In genomic region chr16:397135-397661, GRCh38 we compare ENCODE assay signal across 8 cellular contexts. TPM values are rescaled to one million over a fixed set of nuclear protein-coding genes. Genes with fewer than 3 reads are reported as not detected.
DNase-seq lines count a peak whose midpoint lies in the region; ATAC-seq and TF ChIP-seq lines count a peak whose summit lies in the region.

Gene NME4, plus strand, starts transcription at chr16:397199. Its CDS starts 24 bp downstream, at chr16:397223.

- CTCF ChIA-PET in activated CD4-positive, alpha-beta T cell treated with anti-CD3 and anti-CD28 coated beads, Interleukin-2, amount 10 ng/mL, durations not matched to agents 7 days and 5 days (lab: Charles Lee), result no interaction called here

- H3K4me3 Mint-ChIP-seq in activated CD4-positive, alpha-beta T cell treated with anti-CD3 and anti-CD28 coated beads, Interleukin-2, amount 10 ng/mL, durations not matched to agents 7 days and 5 days, result peak within 1 kb of the TSS; percentile 76
- peak within 1 kb of the TSS; percentile 82 to 85 for H3K4me3 Mint-ChIP-seq in stimulated activated naive CD8-positive, alpha-beta T cell treated with anti-CD3 and anti-CD28 coated beads, Interleukin-15, amount 100 ng/mL, for 72 hours

- H3K9ac ChIP-seq in OCI-LY3 (ENCODE audit: low read length), result peak within 1 kb of the TSS; percentile 83

- DNase-seq in activated CD4-positive, alpha-beta T cell treated with anti-CD3 and anti-CD28 coated beads, Interleukin-2, amount 10 ng/mL, durations not matched to agents 7 days and 5 days, result no peak
- no peak for DNase-seq in activated CD4-positive, alpha-beta T cell treated with anti-CD3 and anti-CD28 coated beads, Interleukin-2, amount 50 U/mL, for 1 hour
- DNase-seq in cardiac fibroblast (ENCODE audit: low read depth in 2 of 2), result peak; percentile 9 to 53
- no peak for DNase-seq in left colon
- peak in 1 of 2 donors; percentile 28 for DNase-seq in stimulated activated naive CD8-positive, alpha-beta T cell treated with anti-CD3 and anti-CD28 coated beads, Interleukin-15, amount 100 ng/mL, for 72 hours

- H3K4me1 Mint-ChIP-seq in activated CD4-positive, alpha-beta T cell treated with anti-CD3 and anti-CD28 coated beads, Interleukin-2, amount 10 ng/mL, durations not matched to agents 7 days and 5 days, result peaks cover 32% of the 10 kb centered on the region
- H3K4me1 Mint-ChIP-seq in stimulated activated naive CD8-positive, alpha-beta T cell treated with anti-CD3 and anti-CD28 coated beads, Interleukin-15, amount 100 ng/mL, for 72 hours, result peaks cover 49% of the 10 kb centered on the region

- peak within 1 kb of the TSS; percentile 54 for H3K27ac Mint-ChIP-seq in activated CD4-positive, alpha-beta T cell treated with anti-CD3 and anti-CD28 coated beads, Interleukin-2, amount 10 ng/mL, durations not matched to agents 7 days and 5 days
- H3K27ac Mint-ChIP-seq in stimulated activated naive CD8-positive, alpha-beta T cell treated with anti-CD3 and anti-CD28 coated beads, Interleukin-15, amount 100 ng/mL, for 72 hours, result peak within 1 kb of the TSS; percentile 48 to 92

- no peaks in the 10 kb centered on the region for H3K27me3 ChIP-seq in OCI-LY3 (ENCODE audit: low read depth, low read length)

- peaks cover 6% of the 10 kb centered on the region for H3K36me3 ChIP-seq in OCI-LY3 (replicated peaks; ENCODE audit: low read depth, low read length)

- TF ChIP-seq CTCF in OCI-LY3 (IDR thresholded peaks at IDR 0.05; ENCODE audit: low read depth, low read length) (no peak), cardiac fibroblast (IDR thresholded peaks at IDR 0.05; ENCODE audit: low read depth, low read length) (no peak)

- H4K20me1 ChIP-seq in OCI-LY3 (ENCODE audit: insufficient read depth, low read length), result peaks cover 4% of the 10 kb centered on the region; the same call in 1 of the 2 replicates

- no peaks in the 10 kb centered on the region for H3K36me3 Mint-ChIP-seq in activated CD4-positive, alpha-beta T cell treated with anti-CD3 and anti-CD28 coated beads, Interleukin-2, amount 10 ng/mL, durations not matched to agents 7 days and 5 days (ENCODE audit: low read depth)

- ATAC-seq in left colon (no peak), HG03520 (IDR thresholded peaks at IDR 0.05; ENCODE audit: unreplicated experiment) (no peak), HG03139 (IDR thresholded peaks at IDR 0.05; ENCODE audit: unreplicated experiment) (no peak)
- peak; percentile 22 for ATAC-seq in stimulated activated naive CD8-positive, alpha-beta T cell treated with anti-CD3 and anti-CD28 coated beads, Interleukin-15, amount 100 ng/mL, for 72 hours

- H3K9me3 ChIP-seq in OCI-LY3 (ENCODE audit: insufficient read depth, low read length), result no peaks in the 10 kb centered on the region

- POLR2A ChIA-PET in activated CD4-positive, alpha-beta T cell treated with anti-CD3 and anti-CD28 coated beads, Interleukin-2, amount 10 ng/mL, durations not matched to agents 7 days and 5 days (lab: Charles Lee), result no interaction called here

- H3K4me2 ChIP-seq in OCI-LY3 (ENCODE audit: low read length), result peak within 1 kb of the TSS; percentile 92

- peaks cover 23% of the 10 kb centered on the region for H3K79me2 ChIP-seq in OCI-LY3 (ENCODE audit: low read length)

- peak within 1 kb of the TSS; percentile 61 for H3K27ac ChIP-seq in OCI-LY3 (ENCODE audit: low read length)

- peaks cover 10% of the 10 kb centered on the region for H3K27me3 Mint-ChIP-seq in activated CD4-positive, alpha-beta T cell treated with anti-CD3 and anti-CD28 coated beads, Interleukin-2, amount 10 ng/mL, durations not matched to agents 7 days and 5 days
- H3K27me3 Mint-ChIP-seq in stimulated activated naive CD8-positive, alpha-beta T cell treated with anti-CD3 and anti-CD28 coated beads, Interleukin-15, amount 100 ng/mL, for 72 hours, result peaks cover 11% of the 10 kb centered on the region

- H2AFZ ChIP-seq in OCI-LY3 (ENCODE audit: low read depth, low read length), result peak within 1 kb of the TSS; percentile 84

- H3K4me3 ChIP-seq in OCI-LY3 (ENCODE audit: low read length) (peak within 1 kb of the TSS; percentile 85), cardiac fibroblast (replicated peaks in 1 of 2; ENCODE audit: low read depth in 2 of 2, low read length in 2 of 2) (peak within 1 kb of the TSS; percentile 54 to 61)

- H3K4me1 ChIP-seq in OCI-LY3 (ENCODE audit: low read length), result peaks cover 33% of the 10 kb centered on the region

- no peaks in the 10 kb centered on the region for H3K9me3 Mint-ChIP-seq in activated CD4-positive, alpha-beta T cell treated with anti-CD3 and anti-CD28 coated beads, Interleukin-2, amount 10 ng/mL, durations not matched to agents 7 days and 5 days
- H3K9me3 Mint-ChIP-seq in stimulated activated naive CD8-positive, alpha-beta T cell treated with anti-CD3 and anti-CD28 coated beads, Interleukin-15, amount 100 ng/mL, for 72 hours, result no peaks in the 10 kb centered on the region

- intact Hi-C loops in left colon (cut with DNase I, micrococcal nuclease), result no loop called here

RNA-seq across cellular contexts. Expression of gene NME4, which starts in this region (rescaled TPM):
- 10 to 100 TPM; 27.0 to 30.9 TPM for total RNA-seq in activated CD4-positive, alpha-beta T cell treated with anti-CD3 and anti-CD28 coated beads, Interleukin-2, amount 10 ng/mL, durations not matched to agents 7 days and 5 days
- 10 to 100 TPM; 38.4 to 39.1 TPM for total RNA-seq in left colon

Comparison
In these comparisons a context has a peak if more than half of its experiments do, and no peak if none do; other contexts are left out.
1. DNase-seq: peak in cardiac fibroblast (2 of 2); none in activated CD4-positive, alpha-beta T cell treated with anti-CD3 and anti-CD28 coated beads, Interleukin-2, amount 10 ng/mL, durations not matched to agents 7 days and 5 days (single experiment), activated CD4-positive, alpha-beta T cell treated with anti-CD3 and anti-CD28 coated beads, Interleukin-2, amount 50 U/mL, for 1 hour (single experiment) and left colon (0 of 2).